19 cellular contexts compared by ENCODE assay signal in genomic region chr3:49493901-49494300, GRCh38. TPM values are rescaled to one million over a fixed set of nuclear protein-coding genes. Genes with fewer than 3 reads are reported as not detected.
DNase-seq lines count a peak whose midpoint lies in the region; ATAC-seq, FAIRE-seq and TF ChIP-seq lines count a peak whose summit lies in the region.
"Had no signal": no experiment of that assay in that cellular context is flagged by ENCODE, and none has a peak within 500 bp of the region (broad histone marks: within the 10 kb centered on the region; RNA-seq: fewer than 3 reads in every experiment).

No MANE protein-coding gene starts in this region.

- H2BK15ac ChIP-seq in IMR-90 (ENCODE audit: low read depth, low read length): no peak overlapping the region

- H3K27ac ChIP-seq in IMR-90 (ENCODE audit: insufficient read depth, low read length) (no peak overlapping the region), esophagus muscularis mucosa (replicated peaks in 1 of 4) (peak overlapping the region in 3 of 4 donors; percentile 36 to 47 (median 41)), rectal smooth muscle tissue (ENCODE audit: low read depth, low read length) (no peak overlapping the region), small intestine (ENCODE audit: low read depth in 1 of 2, low read length in 1 of 2) (no peak overlapping the region)

- H3K23ac ChIP-seq in IMR-90 (ENCODE audit: low read depth, low read length): no peak overlapping the region

- POLR2A ChIA-PET in IMR-90 (lab: Charles Lee; ENCODE audit: unreplicated experiment): no interaction called here

- H3K9me3 ChIP-seq in IMR-90 (ENCODE audit: control insufficient read depth, insufficient read depth, low read length) (no peaks in the 10 kb centered on the region), esophagus muscularis mucosa (no peaks in the 10 kb centered on the region), small intestine (ENCODE audit: control insufficient read depth, low read depth) (no peaks in the 10 kb centered on the region)
- H3K9me3 ChIP-seq: pancreas had no signal

- H2AK9ac ChIP-seq in IMR-90 (replicated peaks; ENCODE audit: low read depth, low read length, poor library complexity): no peak overlapping the region

- CTCF ChIA-PET in IMR-90 (lab: Yijun Ruan, JAX): interaction anchor here (0.6 kb wide), 2 partner anchors 31 to 472 kb away, joined by 3 to 7 read pairs; no protein-coding TSS in a partner anchor

- TF ChIP-seq EP300 in esophagus muscularis mucosa (IDR thresholded peaks at IDR 0.05): no peak

- H3K4me3 ChIP-seq in AG10803 (ENCODE audit: low read length) (no peak overlapping the region), IMR-90 (ENCODE audit: insufficient read depth, low read depth, low read length) (no peak overlapping the region), esophagus muscularis mucosa (no peak overlapping the region), rectal smooth muscle tissue (ENCODE audit: low read length) (no peak overlapping the region), small intestine (ENCODE audit: low read depth in 1 of 2, low read length in 2 of 2) (no peak overlapping the region)
- H3K4me3 ChIP-seq: pancreas had no signal

- H2AFZ ChIP-seq in IMR-90 (replicated peaks; ENCODE audit: low read length, poor library complexity): no peak overlapping the region

- intact Hi-C loops in IMR-90 (cut with micrococcal nuclease): no loop called here
- intact Hi-C loops in esophagus muscularis mucosa (cut with DNase I): no loop called here

- in situ Hi-C loops in IMR-90 (cut with MboI; ENCODE audit: low sequenced_read_pairs): no loop called here

- H3K14ac ChIP-seq in IMR-90 (replicated peaks; ENCODE audit: low read depth, low read length): no peak overlapping the region

- H3K27me3 ChIP-seq in IMR-90 (ENCODE audit: control insufficient read depth, insufficient read depth, low read length) (no peaks in the 10 kb centered on the region), esophagus muscularis mucosa (no peaks in the 10 kb centered on the region), rectal smooth muscle tissue (ENCODE audit: control insufficient read depth, insufficient read depth, low read length) (no peaks in the 10 kb centered on the region), small intestine (ENCODE audit: control insufficient read depth in 2 of 2, insufficient read depth in 2 of 2, low read length in 2 of 2) (no peaks in the 10 kb centered on the region)
- H3K27me3 ChIP-seq: pancreas had no signal

- H3K4ac ChIP-seq in IMR-90 (ENCODE audit: low read depth, low read length): no peak overlapping the region

- H4K8ac ChIP-seq in IMR-90 (ENCODE audit: low read depth in 2 of 2, low read length in 2 of 2): no peak overlapping the region

- no peak overlapping the region for H2AK5ac ChIP-seq in IMR-90 (ENCODE audit: low read depth, low read length)

- peaks cover 13% of the 10 kb centered on the region; the same call in 1 of the 2 replicates for H3K9me1 ChIP-seq in IMR-90 (ENCODE audit: insufficient read depth, low read length)

- H3K36me3 ChIP-seq in IMR-90 (ENCODE audit: control insufficient read depth, insufficient read depth, low read length) (no peaks in the 10 kb centered on the region), esophagus muscularis mucosa (peaks cover 0 to 27% (median 16%) of the 10 kb centered on the region in 4 donors), rectal smooth muscle tissue (ENCODE audit: control insufficient read depth, insufficient read depth, low read length) (peaks cover 3% of the 10 kb centered on the region), small intestine (ENCODE audit: control insufficient read depth in 2 of 2, insufficient read depth in 2 of 2, low read length in 2 of 2) (no peaks in the 10 kb centered on the region)
- H3K36me3 ChIP-seq: pancreas had no signal

- H3K9ac ChIP-seq in IMR-90 (ENCODE audit: low read depth, low read length) (no peak overlapping the region), rectal smooth muscle tissue (ENCODE audit: low read length) (peak overlapping the region; percentile 21)

- TF ChIP-seq POLR2A in IMR-90 (IDR thresholded peaks at IDR 0.05; ENCODE audit: low read depth, low read length): no peak
- no peak for TF ChIP-seq POLR2A in esophagus muscularis mucosa (IDR thresholded peaks at IDR 0.05; ENCODE audit: low read depth)

- no peak overlapping the region for H3K18ac ChIP-seq in IMR-90 (ENCODE audit: low read depth, low read length)

- no peak for FAIRE-seq in small intestine (lab: Jason Lieb, UNC)
- FAIRE-seq: pancreas, urothelium cell line had no signal

- 0 out of 2 replicates have a peak overlapping the region, but pooled peaks have one; percentile 13 for H4K91ac ChIP-seq in IMR-90 (ENCODE audit: insufficient read depth, low read depth, low read length)

- no peak for TF ChIP-seq RAD21 in IMR-90 (IDR thresholded peaks at IDR 0.05; ENCODE audit: low read length)

- H4K5ac ChIP-seq in IMR-90 (ENCODE audit: low read depth, low read length): no peak overlapping the region

- no peak overlapping the region for H2BK5ac ChIP-seq in IMR-90 (ENCODE audit: low read depth, low read length, poor library complexity, severe bottlenecking)

- H3K4me2 ChIP-seq in IMR-90 (ENCODE audit: low read depth, low read length): no peak overlapping the region; the same call in 1 of the 2 replicates

- H3K79me1 ChIP-seq in IMR-90 (ENCODE audit: low read depth in 1 of 2, low read length in 2 of 2): peaks cover 17 to 21% of the 10 kb centered on the region in 2 experiments; a peak in 3 of 4 replicates

- peak; percentile 4 for DNase-seq in AG10803 (ENCODE audit: low read depth)
- DNase-seq in IMR-90: peak; percentile 39
- DNase-seq in esophagus muscularis mucosa (ENCODE audit: extremely low spot score): no peak
- no peak for DNase-seq in DMS53 treated with DMSO at 0.1 percent for 48 hours (lab: John Stamatoyannopoulos, UW; ENCODE audit: unreplicated experiment)
- no peak for DNase-seq in small intestine
- no peak for DNase-seq in activated effector memory CD4-positive, alpha-beta T cell treated with Interleukin-2 at 50 U/mL for 16 hours
- DNase-seq: ACHN; activated CD4-positive, alpha-beta memory T cell treated with anti-CD3 and anti-CD28 coated beads, Interleukin-2, amount 10 ng/mL, durations not matched to agents 7 days and 5 days; activated T-cell treated with anti-CD3 and anti-CD28 coated beads, Interleukin-2, amount 50 U/mL, for 4 hours; CD8-positive, alpha-beta memory T cell; foreskin melanocyte; NCI-H2029; pancreas; stimulated activated CD4-positive, alpha-beta T cell treated with anti-CD3 and anti-CD28 coated beads, Interleukin-15, amount 100 ng/mL, for 24 hours; stimulated activated naive CD4-positive, alpha-beta T cell had no signal

- H2BK20ac ChIP-seq in IMR-90 (ENCODE audit: low read depth, low read length): no peak overlapping the region

- dilution Hi-C loops in IMR-90 (cut with HindIII; ENCODE audit: low sequenced_read_pairs, unreplicated experiment): no loop called here

- H3K56ac ChIP-seq in IMR-90 (ENCODE audit: extremely low read depth, insufficient read depth, low read length): no peak overlapping the region

- TF ChIP-seq CTCF in AG10803 (conservative IDR thresholded peaks at IDR 0.05; ENCODE audit: low read length) (no peak), IMR-90 (conservative IDR thresholded peaks at IDR 0.05; ENCODE audit: low read depth, low read length) (no peak), esophagus muscularis mucosa (IDR thresholded peaks at IDR 0.05) (no peak)

- H3K4me1 ChIP-seq in IMR-90 (ENCODE audit: control insufficient read depth, insufficient read depth, low read length) (peaks cover 15% of the 10 kb centered on the region), esophagus muscularis mucosa (peaks cover 7 to 54% (median 41%) of the 10 kb centered on the region in 4 donors), rectal smooth muscle tissue (ENCODE audit: control insufficient read depth, insufficient read depth, low read length) (peaks cover 7% of the 10 kb centered on the region), small intestine (ENCODE audit: control insufficient read depth in 2 of 2, insufficient read depth in 1 of 2, low read depth in 1 of 2, low read length in 1 of 2) (peaks cover 0 to 6% of the 10 kb centered on the region in 2 donors)

- no TSS peak for BruUV-seq in IMR-90 (replicated peaks; lab: Mats Ljungman, UMichigan)

- no peaks in the 10 kb centered on the region for H4K20me1 ChIP-seq in IMR-90 (ENCODE audit: insufficient read depth, low read length)

- 100% methylated on average over 1 of the region's 2 CpGs; no CpG with 5 or more reads in 1 of the 2 experiments for WGBS in IMR-90 (ENCODE audit: extremely low coverage in 2 of 2, insufficient read length in 1 of 2), 2 experiments
- WGBS in esophagus muscularis mucosa: 62% methylated on average over 2 of the region's 2 CpGs
- WGBS in small intestine, 3 donors: 84 to 94% (median 94%) methylated on average over 2 of the region's 2 CpGs

- ATAC-seq in IMR-90 (ENCODE audit: low read depth): peak; percentile 63
- no peak for ATAC-seq in GM21447 (IDR thresholded peaks at IDR 0.05; ENCODE audit: unreplicated experiment)
- ATAC-seq: activated T-cell treated with anti-CD3 and anti-CD28 coated beads, Interleukin-2, amount 50 U/mL, for 4 hours; left lobe of liver had no signal

- H2BK120ac ChIP-seq in IMR-90 (ENCODE audit: low read depth, low read length): no peak overlapping the region

TF ChIP-seq in IMR-90, 13 proteins besides CTCF, POLR2A, EP300 and RAD21:
- no peak for TF ChIP-seq SMC3 (IDR thresholded peaks at IDR 0.05; ENCODE audit: low read depth, low read length)

RNA-seq across cellular contexts. Expression of gene DAG1, which starts 23.8 kb away (rescaled TPM):
- total RNA-seq in IMR-90 (2012; rRNA removed) (30.8 and 31.0 TPM in 2 replicates), esophagus muscularis mucosa (100 to 1,000 TPM in 3 of 4 donors, 10 to 100 TPM in 1; 89.3 to 190 (median 135) TPM)
- polyA plus RNA-seq in IMR-90 (2012; rRNA removed) (40.2 and 41.0 TPM in 2 replicates), small intestine (10 to 100 TPM in 1 of 3 donors, 1 to 10 TPM in 2; 3.8 to 42.6 (median 5.7) TPM)
- polyA plus RNA-seq in IMR-90 (2012; cell fraction: cytosol; rRNA removed): 18.8 and 41.4 TPM in 2 replicates
- 19.0 and 23.3 TPM in 2 replicates for polyA plus RNA-seq in IMR-90 (2012; cell fraction: nucleus; rRNA removed; ENCODE audit: low replicate concordance)

Comparison
In these comparisons a context has a peak if more than half of its experiments do, and no peak if none do; other contexts are left out.
1. DNase-seq: peak in AG10803 (single experiment) and IMR-90 (single experiment); none in esophagus muscularis mucosa (single experiment), DMS53 treated with DMSO at 0.1 percent for 48 hours (single experiment), small intestine (single experiment) and activated effector memory CD4-positive, alpha-beta T cell treated with Interleukin-2 at 50 U/mL for 16 hours (single experiment).
2. H3K27ac ChIP-seq: peak in esophagus muscularis mucosa (3 of 4); none in IMR-90 (single experiment), rectal smooth muscle tissue (single experiment) and small intestine (0 of 2).